8 cellular contexts compared by ENCODE assay signal in genomic region chr15:92881838-92882696, GRCh38. TPM values are rescaled to one million over a fixed set of nuclear protein-coding genes. Genes with fewer than 3 reads are reported as not detected.
DNase-seq lines count a peak whose midpoint lies in the region; ATAC-seq, FAIRE-seq and TF ChIP-seq lines count a peak whose summit lies in the region.

No MANE protein-coding gene starts in this region.

- H3K4me1 ChIP-seq in kidney (ENCODE audit: control insufficient read depth in 1 of 2, insufficient read depth in 1 of 2, low read depth in 1 of 2, low read length in 2 of 2), result peaks cover 3 to 4% of the 10 kb centered on the region in 2 donors

- peak overlapping the region; percentile 92 to 97 for H3K27ac ChIP-seq in kidney (ENCODE audit: low read depth in 2 of 2, low read length in 2 of 2)

- peak; percentile 100 for DNase-seq in Ammon's horn (ENCODE audit: low spot score)
- peak; percentile 99 for DNase-seq in NCI-H460 (ENCODE audit: extremely low read depth, low read depth)
- DNase-seq in activated CD4-positive, alpha-beta T cell treated with anti-CD3 and anti-CD28 coated beads for 1 hour, result peak; percentile 98
- DNase-seq in cerebellum (ENCODE audit: low spot score), result peak; percentile 99
- peak; percentile 99 for DNase-seq in kidney
- DNase-seq in stimulated activated CD4-positive, alpha-beta T cell treated with anti-CD3 and anti-CD28 coated beads, Interleukin-15, amount 100 ng/mL, for 1 hour (ENCODE audit: low read depth in 1 of 2, low spot score in 1 of 2), result peak; percentile 98 to 99

- FAIRE-seq in kidney (lab: Jason Lieb, UNC), result peak; percentile 92

- peak; percentile 94 for TF ChIP-seq POLR2A in GM19193 (IDR thresholded peaks at IDR 0.05; ENCODE audit: extremely low read depth, insufficient read depth, insufficient read length)

- no peak for TF ChIP-seq CTCF in kidney (IDR thresholded peaks at IDR 0.05; ENCODE audit: borderline replicate concordance, extremely low read depth, insufficient read depth)

- H3K4me3 ChIP-seq in kidney (ENCODE audit: low read length in 2 of 2), result peak overlapping the region; percentile 62 to 75

- peaks cover 2 to 3% of the 10 kb centered on the region in 2 donors for H3K36me3 ChIP-seq in kidney (ENCODE audit: control insufficient read depth in 1 of 2, insufficient read depth in 2 of 2, low read length in 2 of 2)

- peak overlapping the region; percentile 66 for H3K9ac ChIP-seq in kidney (ENCODE audit: low read length in 2 of 2)

- intact Hi-C loops in kidney (cut with DNase I), result no loop called here

- ATAC-seq in HG03432 (IDR thresholded peaks at IDR 0.05; ENCODE audit: unreplicated experiment), result peak; percentile 97

- H3K9me3 ChIP-seq in kidney (ENCODE audit: control insufficient read depth in 1 of 2, low read length in 2 of 2), result no peaks in the 10 kb centered on the region

RNA-seq across cellular contexts. Expression of gene CHD2, which starts 18.1 kb away (rescaled TPM):
- 28.3 and 40.4 TPM in 2 replicates for total RNA-seq in NCI-H460 (2014; rRNA removed; shearing (Covaris generic))
- 22.3 and 28.5 TPM in 2 replicates for polyA plus RNA-seq in NCI-H460 (2014; cell fraction: nucleus; rRNA removed)
- total RNA-seq in cerebellum (198 TPM), kidney (137 TPM)
- 22.5 TPM for polyA plus RNA-seq in kidney (ENCODE audit: insufficient read depth, low read depth, low replicate concordance)

Comparison
In these comparisons a context has a peak if more than half of its experiments do, and no peak if none do; other contexts are left out.
1. Peak in every context shown above with its lines: DNase-seq, ATAC-seq, H3K4me3 ChIP-seq and H3K27ac ChIP-seq.